13 cellular contexts compared by ENCODE assay signal in genomic region chr22:24406322-24407277, GRCh38. TPM values are rescaled to one million over a fixed set of nuclear protein-coding genes. Genes with fewer than 3 reads are reported as not detected.
DNase-seq lines count a peak whose midpoint lies in the region; ATAC-seq and TF ChIP-seq lines count a peak whose summit lies in the region.
"Had no signal": no experiment of that assay in that cellular context is flagged by ENCODE, and none has a peak within 500 bp of the region (broad histone marks: within the 10 kb centered on the region; RNA-seq: fewer than 3 reads in every experiment).

No MANE protein-coding gene starts in this region.

- H3K4me3 Mint-ChIP-seq in Caco-2 (ENCODE audit: unreplicated experiment) (no peak overlapping the region), chondrocyte (ENCODE audit: unreplicated experiment) (peak overlapping the region; percentile 36), neural crest cell (peak overlapping the region; percentile 67)

- DNase-seq in Caco-2 (no peak), chondrocyte (ENCODE audit: low spot score) (no peak), neural crest cell (ENCODE audit: low read depth, low spot score) (no peak), NCI-H128 (lab: John Stamatoyannopoulos, UW; ENCODE audit: unreplicated experiment) (no peak), BE2C (no peak)
- DNase-seq: activated CD8-positive, alpha-beta memory T cell treated with anti-CD3 and anti-CD28 coated beads, Interleukin-2, amount 50 U/mL, for 4 hours; DMS 273 treated with DMSO at 0.1 percent for 48 hours; NCI-H345; PC-9; T1000 had no signal

- H3K4me3 ChIP-seq in Caco-2 (ENCODE audit: low read depth, low read length) (no peak overlapping the region), HUES64 (ENCODE audit: low read length) (no peak overlapping the region), BE2C (ENCODE audit: low read depth, low read length) (no peak overlapping the region)
- H3K4me3 ChIP-seq: PC-9, thoracic aorta had no signal

- H3K27me3 ChIP-seq in Caco-2 (replicated peaks; ENCODE audit: control insufficient read depth, insufficient read depth, low read length) = no peaks in the 10 kb centered on the region
- H3K27me3 ChIP-seq in HUES64 (ENCODE audit: insufficient read depth, low read length) = no peaks in the 10 kb centered on the region
- no peaks in the 10 kb centered on the region for H3K27me3 ChIP-seq in BE2C

- H3K4me1 ChIP-seq in Caco-2 = no peaks in the 10 kb centered on the region
- H3K4me1 ChIP-seq in HUES64 (ENCODE audit: insufficient read depth, low read length) = peaks cover 7% of the 10 kb centered on the region; the same call in 1 of the 2 replicates
- H3K4me1 ChIP-seq in BE2C = peaks cover 62% of the 10 kb centered on the region

- H3K27ac Mint-ChIP-seq in Caco-2 (ENCODE audit: unreplicated experiment) (peak overlapping the region; percentile 42), chondrocyte (ENCODE audit: unreplicated experiment) (peak overlapping the region; percentile 54), neural crest cell (ENCODE audit: unreplicated experiment) (peak overlapping the region; percentile 97)

- 91% methylated on average over 19 of the region's 19 CpGs for WGBS in HUES64

- H3K9me3 Mint-ChIP-seq in Caco-2 (ENCODE audit: unreplicated experiment) = no peaks in the 10 kb centered on the region
- H3K9me3 Mint-ChIP-seq in chondrocyte (ENCODE audit: low read depth) = no peaks in the 10 kb centered on the region
- H3K9me3 Mint-ChIP-seq in neural crest cell = no peaks in the 10 kb centered on the region

- H3K36me3 ChIP-seq in Caco-2 (ENCODE audit: control insufficient read depth, insufficient read depth, low read length) (0 out of 2 replicates have a peak, but pooled peaks cover 2% of the 10 kb centered on the region), HUES64 (ENCODE audit: insufficient read depth, low read length) (peaks cover 23% of the 10 kb centered on the region; the same call in 1 of the 2 replicates), BE2C (peaks cover 18% of the 10 kb centered on the region)
- H3K36me3 ChIP-seq: thoracic aorta had no signal

- intact Hi-C loops in Caco-2 (cut with micrococcal nuclease; ENCODE audit: unreplicated experiment) = no loop called here

- BruUV-seq in Caco-2 (replicated peaks; lab: Mats Ljungman, UMichigan) = no TSS peak

- peak overlapping the region; percentile 34; the same call in 1 of the 2 replicates for H3K9ac ChIP-seq in HUES64 (ENCODE audit: low read depth, low read length)

- TF ChIP-seq CTCF in Caco-2 (IDR thresholded peaks at IDR 0.05; ENCODE audit: insufficient read depth in 1 of 2, low read depth in 1 of 2, low read length in 1 of 2, severe bottlenecking in 1 of 2, unreplicated experiment in 1 of 2) (no peak), chondrocyte (IDR thresholded peaks at IDR 0.05) (no peak), neural crest cell (conservative IDR thresholded peaks at IDR 0.05) (no peak), BE2C (IDR thresholded peaks at IDR 0.05; ENCODE audit: low read depth, low read length) (no peak)

- H3K27ac ChIP-seq in HUES64 (ENCODE audit: low read depth, low read length) = no peak overlapping the region
- H3K27ac ChIP-seq: PC-9, thoracic aorta had no signal

- CTCF ChIA-PET in Caco-2 (lab: Charles Lee) = no interaction called here

- no peaks in the 10 kb centered on the region for H3K9me3 ChIP-seq in Caco-2
- no peaks in the 10 kb centered on the region for H3K9me3 ChIP-seq in HUES64 (ENCODE audit: insufficient read depth, low read depth, low read length)
- H3K9me3 ChIP-seq in BE2C = no peaks in the 10 kb centered on the region
- H3K9me3 ChIP-seq: thoracic aorta had no signal

- H3K36me3 Mint-ChIP-seq in Caco-2 (ENCODE audit: insufficient read depth, unreplicated experiment) (peaks cover 65% of the 10 kb centered on the region), chondrocyte (ENCODE audit: low read depth) (peaks cover 9% of the 10 kb centered on the region), neural crest cell (ENCODE audit: low read depth) (peaks cover 15% of the 10 kb centered on the region)

- H3K4me1 Mint-ChIP-seq in Caco-2 (ENCODE audit: low read depth, unreplicated experiment) = no peaks in the 10 kb centered on the region
- peaks cover 62% of the 10 kb centered on the region for H3K4me1 Mint-ChIP-seq in chondrocyte (ENCODE audit: low read depth)
- peaks cover 26% of the 10 kb centered on the region for H3K4me1 Mint-ChIP-seq in neural crest cell

- no peaks in the 10 kb centered on the region for H3K27me3 Mint-ChIP-seq in Caco-2 (ENCODE audit: insufficient read depth, unreplicated experiment)
- H3K27me3 Mint-ChIP-seq in chondrocyte (ENCODE audit: low read depth) = no peaks in the 10 kb centered on the region
- no peaks in the 10 kb centered on the region for H3K27me3 Mint-ChIP-seq in neural crest cell (ENCODE audit: low read depth)

- no peak for ATAC-seq in GM21367 (IDR thresholded peaks at IDR 0.05; ENCODE audit: unreplicated experiment)

- POLR2A ChIA-PET in Caco-2 (lab: Charles Lee) = no interaction called here

RNA-seq across cellular contexts. Expression of gene ADORA2A, which starts 20.8 kb away (rescaled TPM):
- total RNA-seq in Caco-2 (2022) = 4.0 and 4.9 TPM in 2 replicates
- polyA plus RNA-seq in HUES64 (2013, experiment 1 of 2) = 1.8 TPM
- polyA plus RNA-seq in HUES64 (2013, experiment 2 of 2) = 2.7 TPM
- 2.3 to 3.6 TPM (median 2.4 TPM) in 3 replicates for total RNA-seq in chondrocyte
- total RNA-seq in neural crest cell = 2.1 and 2.8 TPM in 2 replicates
- 5.2 TPM for polyA plus RNA-seq in BE2C (2012; ENCODE audit: insufficient read depth, insufficient read length, low read depth)

Comparison
In these comparisons a context has a peak if more than half of its experiments do, and no peak if none do; other contexts are left out.
1. H3K27ac Mint-ChIP-seq: peak in every context shown above with its lines; median percentile 97 in neural crest cell; 54 in chondrocyte; 42 in Caco-2.